In genomic region chr19:43467276-43467675, GRCh38 we compare ENCODE assay signal across 22 cellular contexts. TPM values are rescaled to one million over a fixed set of nuclear protein-coding genes. Genes with fewer than 3 reads are reported as not detected.
DNase-seq lines count a peak whose midpoint lies in the region; FAIRE-seq and TF ChIP-seq lines count a peak whose summit lies in the region.
"Had no signal": no experiment of that assay in that cellular context is flagged by ENCODE, and none has a peak within 500 bp of the region (broad histone marks: within the 10 kb centered on the region; RNA-seq: fewer than 3 reads in every experiment).

No MANE protein-coding gene starts in this region.

- H3K27me3 ChIP-seq in astrocyte (ENCODE audit: insufficient read depth, low read length): peaks cover 7% of the 10 kb centered on the region
- H3K27me3 ChIP-seq in effector memory CD4-positive, alpha-beta T cell (replicated peaks; ENCODE audit: control insufficient read depth, insufficient read depth, low read length, poor library complexity, severe bottlenecking): no peaks in the 10 kb centered on the region
- H3K27me3 ChIP-seq: BLaER1, brain microvascular endothelial cell, pancreas, SJCRH30 had no signal

- no peaks in the 10 kb centered on the region for H3K79me2 ChIP-seq in astrocyte (ENCODE audit: insufficient read depth, low read length)

- H3K4me3 Mint-ChIP-seq in activated CD4-positive, alpha-beta memory T cell treated with anti-CD3 and anti-CD28 coated beads for 36 hours: no peak overlapping the region
- H3K4me3 Mint-ChIP-seq in activated CD4-positive, alpha-beta memory T cell treated with anti-CD3 and anti-CD28 coated beads, Interleukin-2, amount 10 ng/mL, durations not matched to agents 7 days and 5 days: no peak overlapping the region
- H3K4me3 Mint-ChIP-seq in astrocyte (ENCODE audit: unreplicated experiment): no peak overlapping the region
- peak overlapping the region in 1 of 3 experiments; percentile 0 for H3K4me3 Mint-ChIP-seq in nephron

- H3K4me2 ChIP-seq in astrocyte (ENCODE audit: low read length): peak overlapping the region; percentile 56
- H3K4me2 ChIP-seq: A549, BLaER1 had no signal

- peaks cover 6% of the 10 kb centered on the region for H3K9me3 ChIP-seq in astrocyte (ENCODE audit: insufficient read depth, low read depth, low read length)
- H3K9me3 ChIP-seq in effector memory CD4-positive, alpha-beta T cell (ENCODE audit: control insufficient read depth, low read length): no peaks in the 10 kb centered on the region
- H3K9me3 ChIP-seq: A549, BLaER1, pancreas, SJCRH30 had no signal

- peaks cover 24% of the 10 kb centered on the region for H3K4me1 ChIP-seq in astrocyte (ENCODE audit: insufficient read depth, low read length)
- H3K4me1 ChIP-seq in effector memory CD4-positive, alpha-beta T cell (ENCODE audit: control insufficient read depth, insufficient read depth, low read length, poor library complexity, severe bottlenecking): peaks cover 30% of the 10 kb centered on the region

- no peak for DNase-seq in activated CD4-positive, alpha-beta memory T cell treated with anti-CD3 and anti-CD28 coated beads for 36 hours
- DNase-seq in activated CD4-positive, alpha-beta memory T cell treated with anti-CD3 and anti-CD28 coated beads, Interleukin-2, amount 10 ng/mL, durations not matched to agents 7 days and 5 days: no peak
- DNase-seq in ELR (ENCODE audit: low read depth): peak; percentile 35
- DNase-seq in astrocyte (ENCODE audit: low read depth): no peak
- DNase-seq in DMS53 (lab: John Stamatoyannopoulos, UW): no peak
- no peak for DNase-seq in GM03348 (ENCODE audit: low spot score)
- DNase-seq in effector memory CD4-positive, alpha-beta T cell: no peak
- DNase-seq: activated CD4-positive, CD25-positive, alpha-beta regulatory T cell; cortex of kidney; GF-D8; NCI-H1694; pancreas; SJCRH30; T-helper 9 cell had no signal

- H3K36me3 ChIP-seq in astrocyte (ENCODE audit: insufficient read depth, low read length): no peaks in the 10 kb centered on the region
- no peaks in the 10 kb centered on the region for H3K36me3 ChIP-seq in effector memory CD4-positive, alpha-beta T cell (ENCODE audit: control insufficient read depth, insufficient read depth, low read length)
- H3K36me3 ChIP-seq: BLaER1, brain microvascular endothelial cell, pancreas, SJCRH30 had no signal

- intact Hi-C loops in activated CD4-positive, alpha-beta memory T cell treated with anti-CD3 and anti-CD28 coated beads for 36 hours (cut with micrococcal nuclease): loop anchor here (10.0 kb wide), 1 partner anchor 318 kb away; the partner anchor contains the start of gene KCNN4

- H3K9ac ChIP-seq in astrocyte (ENCODE audit: low read length): no peak overlapping the region
- H3K9ac ChIP-seq: BLaER1 had no signal

- POLR2A ChIA-PET in activated CD4-positive, alpha-beta memory T cell treated with anti-CD3 and anti-CD28 coated beads for 36 hours (lab: Charles Lee): no interaction called here
- POLR2A ChIA-PET in activated CD4-positive, alpha-beta memory T cell treated with anti-CD3 and anti-CD28 coated beads, Interleukin-2, amount 10 ng/mL, durations not matched to agents 7 days and 5 days (lab: Charles Lee): no interaction called here

- H3K27ac ChIP-seq in astrocyte (ENCODE audit: low read depth, low read length): no peak overlapping the region
- H3K27ac ChIP-seq in effector memory CD4-positive, alpha-beta T cell (ENCODE audit: insufficient read depth, low read length, poor library complexity, severe bottlenecking): no peak overlapping the region
- H3K27ac ChIP-seq: BLaER1, brain microvascular endothelial cell, pancreas, SJCRH30 had no signal

- H2AFZ ChIP-seq in astrocyte (ENCODE audit: low read depth, low read length): no peak overlapping the region

- no peaks in the 10 kb centered on the region for H3K27me3 Mint-ChIP-seq in activated CD4-positive, alpha-beta memory T cell treated with anti-CD3 and anti-CD28 coated beads for 36 hours
- peaks cover 6% of the 10 kb centered on the region for H3K27me3 Mint-ChIP-seq in activated CD4-positive, alpha-beta memory T cell treated with anti-CD3 and anti-CD28 coated beads, Interleukin-2, amount 10 ng/mL, durations not matched to agents 7 days and 5 days
- peaks cover 13% of the 10 kb centered on the region for H3K27me3 Mint-ChIP-seq in astrocyte (ENCODE audit: low read depth, unreplicated experiment)
- H3K27me3 Mint-ChIP-seq in nephron (ENCODE audit: low read depth): peaks cover 9% of the 10 kb centered on the region

- peaks cover 54% of the 10 kb centered on the region for H3K4me1 Mint-ChIP-seq in activated CD4-positive, alpha-beta memory T cell treated with anti-CD3 and anti-CD28 coated beads for 36 hours (ENCODE audit: low read depth)
- H3K4me1 Mint-ChIP-seq in activated CD4-positive, alpha-beta memory T cell treated with anti-CD3 and anti-CD28 coated beads, Interleukin-2, amount 10 ng/mL, durations not matched to agents 7 days and 5 days: peaks cover 42% of the 10 kb centered on the region
- H3K4me1 Mint-ChIP-seq in astrocyte (ENCODE audit: low read depth, unreplicated experiment): no peaks in the 10 kb centered on the region
- H3K4me1 Mint-ChIP-seq in nephron: peaks cover 5% of the 10 kb centered on the region

- peak overlapping the region; percentile 14 for H3K27ac Mint-ChIP-seq in activated CD4-positive, alpha-beta memory T cell treated with anti-CD3 and anti-CD28 coated beads for 36 hours
- H3K27ac Mint-ChIP-seq in activated CD4-positive, alpha-beta memory T cell treated with anti-CD3 and anti-CD28 coated beads, Interleukin-2, amount 10 ng/mL, durations not matched to agents 7 days and 5 days: no peak overlapping the region
- H3K27ac Mint-ChIP-seq in astrocyte (ENCODE audit: unreplicated experiment): no peak overlapping the region
- peak overlapping the region in 2 of 3 experiments; percentile 40 to 55 for H3K27ac Mint-ChIP-seq in nephron

- H3K9me3 Mint-ChIP-seq in activated CD4-positive, alpha-beta memory T cell treated with anti-CD3 and anti-CD28 coated beads for 36 hours: no peaks in the 10 kb centered on the region
- H3K9me3 Mint-ChIP-seq in activated CD4-positive, alpha-beta memory T cell treated with anti-CD3 and anti-CD28 coated beads, Interleukin-2, amount 10 ng/mL, durations not matched to agents 7 days and 5 days: no peaks in the 10 kb centered on the region
- H3K9me3 Mint-ChIP-seq in astrocyte (ENCODE audit: unreplicated experiment): no peaks in the 10 kb centered on the region
- no peaks in the 10 kb centered on the region for H3K9me3 Mint-ChIP-seq in nephron

- no peak overlapping the region for H3K4me3 ChIP-seq in astrocyte (ENCODE audit: insufficient read depth, low read depth, low read length)
- no peak overlapping the region for H3K4me3 ChIP-seq in effector memory CD4-positive, alpha-beta T cell (ENCODE audit: insufficient read depth, low read depth, low read length, poor library complexity, severe bottlenecking)
- H3K4me3 ChIP-seq: A549, BLaER1, pancreas, SJCRH30 had no signal

- TF ChIP-seq CTCF in astrocyte (IDR thresholded peaks at IDR 0.05; ENCODE audit: insufficient read depth, low read depth, low read length) (no peak), nephron (IDR thresholded peaks at IDR 0.05; ENCODE audit: unreplicated experiment in 3 of 3) (no peak)

- no peak for FAIRE-seq in astrocyte (lab: Jason Lieb, UNC)
- FAIRE-seq: A549, pancreas had no signal

- CTCF ChIA-PET in activated CD4-positive, alpha-beta memory T cell treated with anti-CD3 and anti-CD28 coated beads for 36 hours (lab: Charles Lee): interaction anchor here (0.7 to 2.6 kb wide), 3 partner anchors 20 to 53 kb away, joined by 3 to 5 read pairs (median 5); partner anchors contain the start of gene PHLDB3
- CTCF ChIA-PET in activated CD4-positive, alpha-beta memory T cell treated with anti-CD3 and anti-CD28 coated beads, Interleukin-2, amount 10 ng/mL, durations not matched to agents 7 days and 5 days (lab: Charles Lee): interaction anchor here (1.9 to 2.3 kb wide), 2 partner anchors 20 to 35 kb away, joined by 5 to 6 read pairs; no protein-coding TSS in a partner anchor

- H4K20me1 ChIP-seq in astrocyte (ENCODE audit: insufficient read depth, low read length): no peaks in the 10 kb centered on the region
- H4K20me1 ChIP-seq: BLaER1 had no signal

- no peaks in the 10 kb centered on the region for H3K36me3 Mint-ChIP-seq in activated CD4-positive, alpha-beta memory T cell treated with anti-CD3 and anti-CD28 coated beads for 36 hours
- no peaks in the 10 kb centered on the region for H3K36me3 Mint-ChIP-seq in activated CD4-positive, alpha-beta memory T cell treated with anti-CD3 and anti-CD28 coated beads, Interleukin-2, amount 10 ng/mL, durations not matched to agents 7 days and 5 days (ENCODE audit: low read depth)
- no peaks in the 10 kb centered on the region for H3K36me3 Mint-ChIP-seq in astrocyte (ENCODE audit: low read depth, unreplicated experiment)
- no peaks in the 10 kb centered on the region for H3K36me3 Mint-ChIP-seq in nephron (ENCODE audit: low read depth)

RNA-seq across cellular contexts. Expression of gene LYPD3, which starts 1.9 kb away (rescaled TPM):
- 1 to 10 TPM; 2.3 TPM for total RNA-seq in activated CD4-positive, alpha-beta memory T cell treated with anti-CD3 and anti-CD28 coated beads for 36 hours
- total RNA-seq in activated CD4-positive, alpha-beta memory T cell treated with anti-CD3 and anti-CD28 coated beads, Interleukin-2, amount 10 ng/mL, durations not matched to agents 7 days and 5 days: 1 to 10 TPM in 1 of 2 experiments, under 1 TPM in 1; 0.63 to 1.0 TPM
- total RNA-seq in astrocyte: 0.22 and 0.54 TPM in 2 replicates
- total RNA-seq: SJCRH30 had no signal

RNA-seq across cellular contexts. Expression of gene PHLDB3, which starts 37.3 kb away (rescaled TPM):
- 10 to 100 TPM; 13.5 to 15.2 TPM for total RNA-seq in activated CD4-positive, alpha-beta memory T cell treated with anti-CD3 and anti-CD28 coated beads for 36 hours
- total RNA-seq in activated CD4-positive, alpha-beta memory T cell treated with anti-CD3 and anti-CD28 coated beads, Interleukin-2, amount 10 ng/mL, durations not matched to agents 7 days and 5 days: 10 to 100 TPM; 12.0 to 15.2 TPM
- 13.4 and 14.0 TPM in 2 replicates for total RNA-seq in astrocyte

RNA-seq across cellular contexts. Expression of gene TEX101, which starts 52.6 kb away (rescaled TPM):
- not detected for total RNA-seq in activated CD4-positive, alpha-beta memory T cell treated with anti-CD3 and anti-CD28 coated beads for 36 hours
- not detected for total RNA-seq in activated CD4-positive, alpha-beta memory T cell treated with anti-CD3 and anti-CD28 coated beads, Interleukin-2, amount 10 ng/mL, durations not matched to agents 7 days and 5 days
- not detected in 2 replicates for total RNA-seq in astrocyte
- total RNA-seq: activated CD8-positive, alpha-beta memory T cell treated with anti-CD3 and anti-CD28 coated beads for 36 hours; kidney epithelial cell; lung microvascular endothelial cell; pancreas; sciatic nerve; SJCRH30 had no signal

RNA-seq across cellular contexts. Expression of gene ETHE1, which starts 59.7 kb away (rescaled TPM):
- total RNA-seq in activated CD4-positive, alpha-beta memory T cell treated with anti-CD3 and anti-CD28 coated beads for 36 hours: 100 to 1,000 TPM; 104 to 112 TPM
- total RNA-seq in activated CD4-positive, alpha-beta memory T cell treated with anti-CD3 and anti-CD28 coated beads, Interleukin-2, amount 10 ng/mL, durations not matched to agents 7 days and 5 days: 10 to 100 TPM; 90.7 to 91.1 TPM
- total RNA-seq in astrocyte: 43.7 and 50.7 TPM in 2 replicates

Comparison
In these comparisons a context has a peak if more than half of its experiments do, and no peak if none do; other contexts are left out.
1. H3K27ac Mint-ChIP-seq: peak in activated CD4-positive, alpha-beta memory T cell treated with anti-CD3 and anti-CD28 coated beads for 36 hours (single experiment) and nephron (2 of 3); none in activated CD4-positive, alpha-beta memory T cell treated with anti-CD3 and anti-CD28 coated beads, Interleukin-2, amount 10 ng/mL, durations not matched to agents 7 days and 5 days (single experiment) and astrocyte (single experiment).